10 cellular contexts compared by ENCODE assay signal in genomic region chr16:11621539-11621919, GRCh38. TPM values are rescaled to one million over a fixed set of nuclear protein-coding genes. Genes with fewer than 3 reads are reported as not detected.
DNase-seq lines count a peak whose midpoint lies in the region; ATAC-seq and TF ChIP-seq lines count a peak whose summit lies in the region.
"Had no signal": no experiment of that assay in that cellular context is flagged by ENCODE, and none has a peak within 500 bp of the region (broad histone marks: within the 10 kb centered on the region; RNA-seq: fewer than 3 reads in every experiment).

No MANE protein-coding gene starts in this region.

- no peak for DNase-seq in MG63
- no peak for DNase-seq in central memory CD8-positive, alpha-beta T cell (ENCODE audit: low spot score in 2 of 2)
- DNase-seq in dermis blood vessel endothelial cell, result no peak
- DNase-seq in pons (ENCODE audit: low spot score), result no peak
- DNase-seq: NCI-H1436 treated with DMSO at 0.1 percent for 48 hours had no signal

- H3K4me3 ChIP-seq in BLaER1 treated with 17β-estradiol and CSF1 and Interleukin-3, amounts not matched to agents 10 nM and 100 nM, result peak overlapping the region; percentile 14 to 52 (median 34); a peak in 15 of 20 replicates
- H3K4me3 ChIP-seq in MG63 (peak overlapping the region; percentile 16), neutrophil (ENCODE audit: low read depth in 1 of 2, low read length in 1 of 2) (peak overlapping the region in 1 of 2 experiments; percentile 20)
- H3K4me3 ChIP-seq: lung had no signal

- peaks cover 6 to 10% (median 8%) of the 10 kb centered on the region in 11 experiments; a peak in 14 of 22 replicates for H3K9me3 ChIP-seq in BLaER1 treated with 17β-estradiol and CSF1 and Interleukin-3, amounts not matched to agents 10 nM and 100 nM (replicated peaks in 1 of 11)
- H3K9me3 ChIP-seq in MG63 (no peaks in the 10 kb centered on the region), neutrophil (no peaks in the 10 kb centered on the region)

- peak overlapping the region; percentile 75 to 99 (median 96) for H3K4me2 ChIP-seq in BLaER1 treated with 17β-estradiol and CSF1 and Interleukin-3, amounts not matched to agents 10 nM and 100 nM

- H3K4me1 ChIP-seq in BLaER1 treated with 17β-estradiol and CSF1 and Interleukin-3, amounts not matched to agents 10 nM and 100 nM, result peaks cover 89 to 99% (median 94%) of the 10 kb centered on the region in 10 experiments
- H3K4me1 ChIP-seq in neutrophil (ENCODE audit: control insufficient read depth in 1 of 2, insufficient read depth in 1 of 2, low read depth in 1 of 2, low read length in 1 of 2), result peaks cover 71 to 78% of the 10 kb centered on the region in 2 experiments

- no peak for TF ChIP-seq CTCF in neutrophil (IDR thresholded peaks at IDR 0.05)

- no peaks in the 10 kb centered on the region for H3K36me3 ChIP-seq in BLaER1 treated with 17β-estradiol and CSF1 and Interleukin-3, amounts not matched to agents 10 nM and 100 nM
- H3K36me3 ChIP-seq in MG63 (no peaks in the 10 kb centered on the region), neutrophil (no peaks in the 10 kb centered on the region)

- H4K20me1 ChIP-seq in BLaER1 treated with 17β-estradiol and CSF1 and Interleukin-3, amounts not matched to agents 10 nM and 100 nM, result no peaks in the 10 kb centered on the region

- no peaks in the 10 kb centered on the region for H3K9me3 Mint-ChIP-seq in central memory CD8-positive, alpha-beta T cell

- H3K27me3 Mint-ChIP-seq in central memory CD8-positive, alpha-beta T cell, result no peaks in the 10 kb centered on the region

- H3K4me1 Mint-ChIP-seq in central memory CD8-positive, alpha-beta T cell, result peaks cover 58% of the 10 kb centered on the region

- no peaks in the 10 kb centered on the region for H3K27me3 ChIP-seq in BLaER1 treated with 17β-estradiol and CSF1 and Interleukin-3, amounts not matched to agents 10 nM and 100 nM
- no peaks in the 10 kb centered on the region for H3K27me3 ChIP-seq in MG63
- H3K27me3 ChIP-seq in neutrophil, result no peaks in the 10 kb centered on the region

- H3K9ac ChIP-seq in BLaER1 treated with 17β-estradiol and CSF1 and Interleukin-3, amounts not matched to agents 10 nM and 100 nM, result peak overlapping the region; percentile 71 to 82 (median 75); a peak in 21 of 22 replicates

- H3K4me3 Mint-ChIP-seq in central memory CD8-positive, alpha-beta T cell, result peak overlapping the region; percentile 82

- peak overlapping the region; percentile 66 to 93 (median 86); a peak in 21 of 22 replicates for H3K27ac ChIP-seq in BLaER1 treated with 17β-estradiol and CSF1 and Interleukin-3, amounts not matched to agents 10 nM and 100 nM
- peak overlapping the region; percentile 58 for H3K27ac ChIP-seq in neutrophil

- ATAC-seq in central memory CD8-positive, alpha-beta T cell (replicated peaks; ENCODE audit: extremely low read depth, poor library complexity, severe bottlenecking), result no peak
- ATAC-seq in HG03196 (IDR thresholded peaks at IDR 0.05; ENCODE audit: unreplicated experiment) (no peak), GM18517 (IDR thresholded peaks at IDR 0.05; ENCODE audit: unreplicated experiment) (no peak)

- peaks cover 6% of the 10 kb centered on the region for H3K36me3 Mint-ChIP-seq in central memory CD8-positive, alpha-beta T cell (ENCODE audit: insufficient read depth)

- H3K27ac Mint-ChIP-seq in central memory CD8-positive, alpha-beta T cell (ENCODE audit: low read depth), result peak overlapping the region; percentile 98

RNA-seq across cellular contexts. Expression of gene LITAF, which starts 34.8 kb away (rescaled TPM):
- total RNA-seq in MG63 (2014; rRNA removed; shearing (Covaris generic); ENCODE audit: low replicate concordance), result 52.9 and 60.8 TPM in 2 replicates
- 3.6 and 5.6 TPM in 2 replicates for total RNA-seq in dermis blood vessel endothelial cell

RNA-seq across cellular contexts. Expression of gene SNN, which starts 46.7 kb away (rescaled TPM):
- 11.8 and 18.8 TPM in 2 replicates for total RNA-seq in MG63 (2014; rRNA removed; shearing (Covaris generic); ENCODE audit: low replicate concordance)
- total RNA-seq in dermis blood vessel endothelial cell, result 34.4 and 56.7 TPM in 2 replicates
